ENCODE assay signal across 8 cellular contexts in the genomic region with DNA sequence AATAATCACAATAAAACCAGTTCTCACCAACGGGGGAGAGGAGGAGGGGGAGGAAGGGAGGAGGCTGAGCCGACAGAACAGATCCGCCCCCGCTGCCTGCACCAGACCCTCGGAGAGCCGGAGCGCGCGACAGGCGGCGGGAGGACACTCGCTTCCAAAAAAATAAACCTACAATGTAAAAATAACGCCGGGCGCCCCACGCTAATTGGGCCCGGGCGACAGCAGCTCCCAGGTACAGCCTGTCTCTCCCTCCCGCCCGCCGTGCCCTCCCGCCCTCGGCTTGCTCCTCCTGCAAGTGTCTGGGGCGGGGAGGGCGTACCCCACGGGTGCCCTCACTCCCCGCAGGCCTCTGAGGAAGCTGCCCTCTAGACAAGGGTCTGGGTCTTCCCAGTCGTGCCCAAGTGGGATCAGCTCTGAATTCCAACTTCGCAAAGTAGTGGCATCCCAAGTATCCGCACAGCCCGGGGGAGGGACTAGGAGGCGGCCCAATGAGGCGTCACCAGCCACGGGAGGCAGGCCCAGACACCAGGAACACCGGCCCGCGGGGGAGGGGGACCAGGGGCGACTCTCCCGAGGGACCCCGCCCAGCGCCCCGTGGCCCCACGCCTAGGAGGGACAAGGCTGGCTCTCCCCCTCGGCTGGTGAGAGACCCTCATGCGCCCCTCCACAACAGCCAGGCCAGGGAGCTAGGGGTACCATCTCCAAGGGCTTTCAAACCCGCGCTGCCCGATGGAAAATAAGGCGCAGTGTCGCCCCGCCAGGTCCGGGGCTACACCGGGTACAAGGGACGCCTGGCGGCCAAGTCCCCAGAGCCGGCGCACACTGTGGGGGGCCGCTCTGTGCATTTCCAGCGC. TPM values are rescaled to one million over a fixed set of nuclear protein-coding genes. Genes with fewer than 3 reads are reported as not detected.
DNase-seq lines count a peak whose midpoint lies in the region; ATAC-seq and TF ChIP-seq lines count a peak whose summit lies in the region.

No MANE protein-coding gene starts in this region.

- no peaks in the 10 kb centered on the region for H3K9me2 ChIP-seq in OCI-LY1 (ENCODE audit: low read depth, low read length)

- peak; percentile 31 for ATAC-seq in GM19328 (IDR thresholded peaks at IDR 0.05; ENCODE audit: unreplicated experiment)
- ATAC-seq in HG03520 (IDR thresholded peaks at IDR 0.05; ENCODE audit: unreplicated experiment) = peak; percentile 29

- H3K4me3 ChIP-seq in OCI-LY1 (ENCODE audit: low read depth, low read length, poor library complexity, severe bottlenecking) = peak overlapping the region; percentile 87

- no peak overlapping the region for H2AFZ ChIP-seq in OCI-LY1 (ENCODE audit: low read length)

- peak overlapping the region; percentile 89 for H3K4me2 ChIP-seq in OCI-LY1 (ENCODE audit: low read length)

- DNase-seq in C1 segment of cervical spinal cord (lab: John Stamatoyannopoulos, UW) (peak in 13 of 14 donors; percentile 47 to 89 (median 79)), erythroblast (lab: John Stamatoyannopoulos, UW) (peak; percentile 75 to 82), mucosa of gallbladder (ENCODE audit: low spot score) (peak; percentile 85)
- DNase-seq in activated T-cell treated with anti-CD3 and anti-CD28 coated beads, Interleukin-2, amount 50 U/mL, for 1 hour = peak; percentile 79
- DNase-seq in stimulated activated CD8-positive, alpha-beta memory T cell treated with anti-CD3 and anti-CD28 coated beads, Interleukin-4, amount 100 ng/mL, for 48 hours = peak; percentile 79

- no peaks in the 10 kb centered on the region for H3F3A ChIP-seq in OCI-LY1 (ENCODE audit: insufficient read depth, low read length)

- TF ChIP-seq POLR2A in erythroblast (IDR thresholded peaks at IDR 0.05; ENCODE audit: low read length) = peak; percentile 8

- H3K27me3 ChIP-seq in OCI-LY1 (ENCODE audit: insufficient read depth, low read length) = peaks cover 7% of the 10 kb centered on the region; the same call in 1 of the 2 replicates

- H4K20me1 ChIP-seq in OCI-LY1 (ENCODE audit: insufficient read depth, low read length) = no peaks in the 10 kb centered on the region

- no peaks in the 10 kb centered on the region; the same call in 1 of the 2 replicates for H3K36me3 ChIP-seq in OCI-LY1 (ENCODE audit: insufficient read depth, low read length)

- peaks cover 20% of the 10 kb centered on the region for H3K4me1 ChIP-seq in OCI-LY1 (ENCODE audit: insufficient read depth, low read length, severe bottlenecking)

- no peaks in the 10 kb centered on the region for H3K9me3 ChIP-seq in OCI-LY1 (ENCODE audit: low read length)

- no peak overlapping the region for H3K27ac ChIP-seq in OCI-LY1 (ENCODE audit: low read depth, low read length, poor library complexity, severe bottlenecking)

- TF ChIP-seq CTCF in OCI-LY1 (IDR thresholded peaks at IDR 0.05; ENCODE audit: low read length) = no peak

- H3K79me2 ChIP-seq in OCI-LY1 (ENCODE audit: insufficient read depth, low read length) = no peaks in the 10 kb centered on the region

- H3K9ac ChIP-seq in OCI-LY1 (ENCODE audit: low read length) = peak overlapping the region; percentile 90

RNA-seq across cellular contexts. Expression of a gene that starts 1.0 kb away (rescaled TPM):
- total RNA-seq in mucosa of gallbladder = 210 TPM
